9 cellular contexts compared by ENCODE assay signal in the genomic region with DNA sequence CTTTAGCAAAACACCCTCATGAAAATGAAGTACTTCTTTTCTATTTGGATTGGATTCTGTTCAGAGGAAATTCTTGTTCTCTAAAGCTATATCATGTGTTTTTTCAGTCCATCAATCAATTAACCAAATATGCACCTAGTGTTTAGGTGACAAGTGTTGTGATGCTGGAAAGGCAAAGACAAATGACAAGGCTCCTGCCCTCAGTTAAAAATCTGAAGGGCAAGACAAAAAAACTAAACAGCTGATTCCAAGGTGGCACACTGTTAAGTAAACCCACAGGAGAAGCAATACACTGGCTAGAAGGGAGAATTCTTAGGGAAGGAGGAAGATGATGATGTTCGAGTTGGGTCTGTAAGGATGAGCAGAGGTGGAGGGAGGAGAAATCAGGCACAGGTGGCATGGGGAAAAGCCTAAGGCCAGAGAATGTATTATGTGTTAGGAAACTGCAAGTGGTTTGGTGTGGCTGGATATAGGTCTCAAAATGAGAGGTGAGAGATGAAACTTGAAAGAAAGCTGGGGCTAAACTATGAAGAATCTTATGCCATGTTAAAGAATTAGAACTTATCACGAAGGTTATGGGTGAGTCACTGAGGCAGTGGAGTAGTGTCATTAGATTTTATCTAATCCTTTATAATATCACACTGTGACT. TPM values are rescaled to one million over a fixed set of nuclear protein-coding genes. Genes with fewer than 3 reads are reported as not detected.
DNase-seq lines count a peak whose midpoint lies in the region; ATAC-seq and TF ChIP-seq lines count a peak whose summit lies in the region.
"Had no signal": no experiment of that assay in that cellular context is flagged by ENCODE, and none has a peak within 500 bp of the region (broad histone marks: within the 10 kb centered on the region; RNA-seq: fewer than 3 reads in every experiment).

No MANE protein-coding gene starts in this region.

- peak; percentile 48 for ATAC-seq in HG03439 (IDR thresholded peaks at IDR 0.05; ENCODE audit: unreplicated experiment)
- no peak for ATAC-seq in omental fat pad (ENCODE audit: low FRiP score)

- H3K9me3 ChIP-seq in MG63 = no peaks in the 10 kb centered on the region

- POLR2A ChIA-PET in HEK293T (lab: Yijun Ruan, JAX) = no interaction called here

- no peaks in the 10 kb centered on the region for H3K36me3 ChIP-seq in MG63

- H3K4me3 ChIP-seq in GM08714 (ENCODE audit: low read length) (peak overlapping the region; percentile 25; the same call in 1 of the 2 replicates), MG63 (no peak overlapping the region)

- TF ChIP-seq CTCF in GM20000 (IDR thresholded peaks at IDR 0.05; ENCODE audit: extremely low read depth, missing control alignments) (no peak), omental fat pad (IDR thresholded peaks at IDR 0.05) (no peak)

- H3K27me3 ChIP-seq in MG63 = no peaks in the 10 kb centered on the region

- DNase-seq in GM20000 (ENCODE audit: low spot score) (peak; percentile 25), amniotic epithelial cell (ENCODE audit: low read depth) (peak; percentile 36), omental fat pad (ENCODE audit: low spot score) (no peak), RPMI8226 (no peak), MG63 (no peak), HEK293T (ENCODE audit: extremely low spot score) (no peak)

- CTCF ChIA-PET in HEK293T (lab: Yijun Ruan, JAX) = no interaction called here

TF ChIP-seq in HEK293T, 16 proteins besides CTCF, POLR2A, EP300 and RAD21:
- TF ChIP-seq SP1 (IDR thresholded peaks at IDR 0.05) = no peak
- TF ChIP-seq LEF1 (IDR thresholded peaks at IDR 0.05; ENCODE audit: borderline replicate concordance) = no peak
- no peak for TF ChIP-seq CTBP1 (IDR thresholded peaks at IDR 0.05; ENCODE audit: borderline replicate concordance)
- TF ChIP-seq ARNT (IDR thresholded peaks at IDR 0.05) = no peak

RNA-seq across cellular contexts. Expression of gene GFI1, which starts 51.8 kb away (rescaled TPM):
- 1 to 10 TPM in 3 of 4 donors, under 1 TPM in 1; 0.93 to 2.9 (median 1.4) TPM for total RNA-seq in omental fat pad
- not detected in 2 replicates for total RNA-seq in MG63 (2014; rRNA removed; shearing (Covaris generic); ENCODE audit: low replicate concordance)
- total RNA-seq: lung microvascular endothelial cell had no signal

Comparison
In these comparisons a context has a peak if more than half of its experiments do, and no peak if none do; other contexts are left out.
1. DNase-seq: peak in GM20000 (single experiment) and amniotic epithelial cell (single experiment); none in omental fat pad (single experiment), RPMI8226 (single experiment), MG63 (single experiment) and HEK293T (single experiment).